Comparison of ENCODE assay signal across 9 cellular contexts in genomic region chr14:75831455-75831854, GRCh38.
DNase-seq lines count a peak whose midpoint lies in the region; ATAC-seq, FAIRE-seq and TF ChIP-seq lines count a peak whose summit lies in the region.
"Had no signal": no experiment of that assay in that cellular context is flagged by ENCODE, and none has a peak within 500 bp of the region (broad histone marks: within the 10 kb centered on the region; RNA-seq: fewer than 3 reads in every experiment).

No MANE protein-coding gene starts in this region.

- no peaks in the 10 kb centered on the region for H3K9me3 ChIP-seq in K562 (replicated peaks; ENCODE audit: control insufficient read depth, insufficient read depth, low read depth, low read length)
- no peaks in the 10 kb centered on the region for H3K9me3 ChIP-seq in BE2C

- peak; percentile 90 for ATAC-seq in K562
- ATAC-seq in HG03469 (IDR thresholded peaks at IDR 0.05; ENCODE audit: unreplicated experiment), result no peak

- peak overlapping the region; percentile 70 for H3K27ac ChIP-seq in HL-60 (replicated peaks)
- H3K27ac ChIP-seq in K562 (ENCODE audit: extremely low read depth, low read depth, low read length), result peak overlapping the region; percentile 76
- H3K27ac ChIP-seq: KMS-11 had no signal

- H3K27me3 ChIP-seq in HL-60 (ENCODE audit: insufficient read depth, poor library complexity, severe bottlenecking), result no peaks in the 10 kb centered on the region
- H3K27me3 ChIP-seq in K562 (ENCODE audit: control insufficient read depth in 2 of 2, insufficient read depth in 2 of 2, low read length in 2 of 2), result no peaks in the 10 kb centered on the region
- no peaks in the 10 kb centered on the region for H3K27me3 ChIP-seq in BE2C

- H3K4me1 ChIP-seq in K562 (replicated peaks in 1 of 2; ENCODE audit: control insufficient read depth in 2 of 2, insufficient read depth in 2 of 2, low read length in 2 of 2), result peaks cover 11 to 30% of the 10 kb centered on the region in 2 experiments
- peaks cover 6% of the 10 kb centered on the region for H3K4me1 ChIP-seq in BE2C

- peak overlapping the region in 1 of 2 experiments; percentile 70; a peak in 3 of 4 replicates for H3K9ac ChIP-seq in K562 (ENCODE audit: insufficient read depth in 1 of 2, low read depth in 2 of 2, low read length in 2 of 2)
- H3K9ac ChIP-seq: KMS-11 had no signal

- POLR2A ChIA-PET in K562 (lab: Yijun Ruan, JAX), result interaction anchor here (0.5 to 1.4 kb wide), 5 partner anchors 9 to 242 kb away, joined by 3 to 4 read pairs (median 3); no protein-coding TSS in a partner anchor

- H4K20me1 ChIP-seq in K562 (replicated peaks; ENCODE audit: control insufficient read depth, insufficient read depth, low read length), result no peaks in the 10 kb centered on the region

- TF ChIP-seq RAD21 in K562 (CRISPR knock-in tag; conservative IDR thresholded peaks at IDR 0.05 in 1 of 2, IDR thresholded peaks at IDR 0.05 in 1 of 2), result no peak

- H3K79me2 ChIP-seq in K562 (ENCODE audit: control insufficient read depth, insufficient read depth, low read length), result no peaks in the 10 kb centered on the region

- no peak for TF ChIP-seq CTCF in HL-60 (IDR thresholded peaks at IDR 0.05; ENCODE audit: insufficient read depth, low read length)
- TF ChIP-seq CTCF in K562 (IDR thresholded peaks at IDR 0.05 in 2 of 3, conservative IDR thresholded peaks at IDR 0.05 in 1 of 3; ENCODE audit: insufficient read depth in 2 of 3, low read depth in 1 of 3, low read length in 3 of 3), result no peak
- TF ChIP-seq CTCF in BE2C (IDR thresholded peaks at IDR 0.05; ENCODE audit: low read depth, low read length), result no peak

- H3K36me3 ChIP-seq in K562 (ENCODE audit: control insufficient read depth, insufficient read depth, low read length) (no peaks in the 10 kb centered on the region), BE2C (no peaks in the 10 kb centered on the region)

- peak overlapping the region; percentile 95 for H2AFZ ChIP-seq in K562 (ENCODE audit: low read depth, low read length)

- 2% methylated on average over 5 of the region's 5 CpGs for WGBS in K562 (ENCODE audit: insufficient coverage, low coverage, missing lambda C conversion rate)

- H3K9me1 ChIP-seq in K562 (ENCODE audit: control insufficient read depth, insufficient read depth, low read length), result no peaks in the 10 kb centered on the region

- DNase-seq in HL-60 (ENCODE audit: low read depth in 1 of 2, low spot score in 1 of 2) (peak; percentile 15 to 80), SHP77 treated with DMSO at 0.1 percent for 48 hours (lab: John Stamatoyannopoulos, UW) (peak; percentile 41), K562 (ENCODE audit: extremely low read depth in 1 of 4, low spot score in 3 of 4) (peak; percentile 50 to 85 (median 64)), myocyte (ENCODE audit: low read depth) (peak; percentile 78), A172 (ENCODE audit: low spot score) (no peak), BE2C (no peak), iPS-NIHi11 (ENCODE audit: low spot score) (no peak)

- CTCF ChIA-PET in K562 (lab: Yijun Ruan, JAX; ENCODE audit: low intra/inter-chr PET ratio), result no interaction called here

- peak overlapping the region; percentile 68 for H3K4me2 ChIP-seq in K562 (ENCODE audit: insufficient read depth, low read length)
- H3K4me2 ChIP-seq: KMS-11 had no signal

- no peak overlapping the region for H3K4me3 ChIP-seq in HL-60 (replicated peaks; ENCODE audit: insufficient read depth, low read length)
- no peak overlapping the region for H3K4me3 ChIP-seq in K562
- H3K4me3 ChIP-seq in BE2C (ENCODE audit: low read depth, low read length), result no peak overlapping the region

- peak; percentile 83 for FAIRE-seq in K562 (lab: Jason Lieb, UNC)

- intact Hi-C loops in K562 (cut with micrococcal nuclease), result no loop called here

- no peak for TF ChIP-seq EP300 in K562 (IDR thresholded peaks at IDR 0.05; ENCODE audit: low read length)

- no peak for TF ChIP-seq POLR2A in K562 (conservative IDR thresholded peaks at IDR 0.05)

- in situ Hi-C loops in K562 (cut with MboI), result no loop called here

- no TSS peak for BruUV-seq in K562 (replicated peaks; lab: Mats Ljungman, UMichigan)

TF ChIP-seq in K562, 482 proteins besides CTCF, POLR2A, EP300 and RAD21 (continues in another document):
- TF ChIP-seq MYC (IDR thresholded peaks at IDR 0.05; ENCODE audit: low read depth, low read length) (0 out of 2 replicates have a peak, but pooled peaks have one; percentile 37), MYC (CRISPR knock-in tag; IDR thresholded peaks at IDR 0.05; ENCODE audit: borderline replicate concordance, low read depth) (no peak), RFX1 (IDR thresholded peaks at IDR 0.05) (peak; percentile 50), ZBTB7A (IDR thresholded peaks at IDR 0.05; ENCODE audit: borderline replicate concordance, control insufficient read depth, low read depth, low read length) (peak; percentile 69; the same call in 1 of the 2 replicates), BMI1 (IDR thresholded peaks at IDR 0.05; ENCODE audit: low read length) (no peak), NEUROD1 (IDR thresholded peaks at IDR 0.05; ENCODE audit: borderline replicate concordance, low read depth, low read length, partially characterized antibody) (peak; percentile 29), ELF2 (CRISPR knock-in tag; IDR thresholded peaks at IDR 0.05) (0 out of 2 replicates have a peak, but pooled peaks have one; percentile 29), NFYB (IDR thresholded peaks at IDR 0.05; ENCODE audit: extremely low read depth, insufficient read length) (no peak), MAFK (IDR thresholded peaks at IDR 0.05; ENCODE audit: low read length) (peak; percentile 30; the same call in 1 of the 2 replicates)
- TF ChIP-seq, protein P1, sequence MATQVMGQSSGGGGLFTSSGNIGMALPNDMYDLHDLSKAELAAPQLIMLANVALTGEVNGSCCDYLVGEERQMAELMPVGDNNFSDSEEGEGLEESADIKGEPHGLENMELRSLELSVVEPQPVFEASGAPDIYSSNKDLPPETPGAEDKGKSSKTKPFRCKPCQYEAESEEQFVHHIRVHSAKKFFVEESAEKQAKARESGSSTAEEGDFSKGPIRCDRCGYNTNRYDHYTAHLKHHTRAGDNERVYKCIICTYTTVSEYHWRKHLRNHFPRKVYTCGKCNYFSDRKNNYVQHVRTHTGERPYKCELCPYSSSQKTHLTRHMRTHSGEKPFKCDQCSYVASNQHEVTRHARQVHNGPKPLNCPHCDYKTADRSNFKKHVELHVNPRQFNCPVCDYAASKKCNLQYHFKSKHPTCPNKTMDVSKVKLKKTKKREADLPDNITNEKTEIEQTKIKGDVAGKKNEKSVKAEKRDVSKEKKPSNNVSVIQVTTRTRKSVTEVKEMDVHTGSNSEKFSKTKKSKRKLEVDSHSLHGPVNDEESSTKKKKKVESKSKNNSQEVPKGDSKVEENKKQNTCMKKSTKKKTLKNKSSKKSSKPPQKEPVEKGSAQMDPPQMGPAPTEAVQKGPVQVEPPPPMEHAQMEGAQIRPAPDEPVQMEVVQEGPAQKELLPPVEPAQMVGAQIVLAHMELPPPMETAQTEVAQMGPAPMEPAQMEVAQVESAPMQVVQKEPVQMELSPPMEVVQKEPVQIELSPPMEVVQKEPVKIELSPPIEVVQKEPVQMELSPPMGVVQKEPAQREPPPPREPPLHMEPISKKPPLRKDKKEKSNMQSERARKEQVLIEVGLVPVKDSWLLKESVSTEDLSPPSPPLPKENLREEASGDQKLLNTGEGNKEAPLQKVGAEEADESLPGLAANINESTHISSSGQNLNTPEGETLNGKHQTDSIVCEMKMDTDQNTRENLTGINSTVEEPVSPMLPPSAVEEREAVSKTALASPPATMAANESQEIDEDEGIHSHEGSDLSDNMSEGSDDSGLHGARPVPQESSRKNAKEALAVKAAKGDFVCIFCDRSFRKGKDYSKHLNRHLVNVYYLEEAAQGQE (CRISPR knock-in tag; IDR thresholded peaks at IDR 0.05; ENCODE audit: low read depth), result no peak
- TF ChIP-seq, protein P2, sequence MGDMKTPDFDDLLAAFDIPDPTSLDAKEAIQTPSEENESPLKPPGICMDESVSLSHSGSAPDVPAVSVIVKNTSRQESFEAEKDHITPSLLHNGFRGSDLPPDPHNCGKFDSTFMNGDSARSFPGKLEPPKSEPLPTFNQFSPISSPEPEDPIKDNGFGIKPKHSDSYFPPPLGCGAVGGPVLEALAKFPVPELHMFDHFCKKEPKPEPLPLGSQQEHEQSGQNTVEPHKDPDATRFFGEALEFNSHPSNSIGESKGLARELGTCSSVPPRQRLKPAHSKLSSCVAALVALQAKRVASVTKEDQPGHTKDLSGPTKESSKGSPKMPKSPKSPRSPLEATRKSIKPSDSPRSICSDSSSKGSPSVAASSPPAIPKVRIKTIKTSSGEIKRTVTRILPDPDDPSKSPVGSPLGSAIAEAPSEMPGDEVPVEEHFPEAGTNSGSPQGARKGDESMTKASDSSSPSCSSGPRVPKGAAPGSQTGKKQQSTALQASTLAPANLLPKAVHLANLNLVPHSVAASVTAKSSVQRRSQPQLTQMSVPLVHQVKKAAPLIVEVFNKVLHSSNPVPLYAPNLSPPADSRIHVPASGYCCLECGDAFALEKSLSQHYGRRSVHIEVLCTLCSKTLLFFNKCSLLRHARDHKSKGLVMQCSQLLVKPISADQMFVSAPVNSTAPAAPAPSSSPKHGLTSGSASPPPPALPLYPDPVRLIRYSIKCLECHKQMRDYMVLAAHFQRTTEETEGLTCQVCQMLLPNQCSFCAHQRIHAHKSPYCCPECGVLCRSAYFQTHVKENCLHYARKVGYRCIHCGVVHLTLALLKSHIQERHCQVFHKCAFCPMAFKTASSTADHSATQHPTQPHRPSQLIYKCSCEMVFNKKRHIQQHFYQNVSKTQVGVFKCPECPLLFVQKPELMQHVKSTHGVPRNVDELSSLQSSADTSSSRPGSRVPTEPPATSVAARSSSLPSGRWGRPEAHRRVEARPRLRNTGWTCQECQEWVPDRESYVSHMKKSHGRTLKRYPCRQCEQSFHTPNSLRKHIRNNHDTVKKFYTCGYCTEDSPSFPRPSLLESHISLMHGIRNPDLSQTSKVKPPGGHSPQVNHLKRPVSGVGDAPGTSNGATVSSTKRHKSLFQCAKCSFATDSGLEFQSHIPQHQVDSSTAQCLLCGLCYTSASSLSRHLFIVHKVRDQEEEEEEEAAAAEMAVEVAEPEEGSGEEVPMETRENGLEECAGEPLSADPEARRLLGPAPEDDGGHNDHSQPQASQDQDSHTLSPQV (IDR thresholded peaks at IDR 0.05), result peak; percentile 54

Comparison
In these comparisons a context has a peak if more than half of its experiments do, and no peak if none do; other contexts are left out.
1. DNase-seq: peak in HL-60 (2 of 2), SHP77 treated with DMSO at 0.1 percent for 48 hours (single experiment), K562 (4 of 4) and myocyte (single experiment); none in A172 (single experiment), BE2C (single experiment) and iPS-NIHi11 (single experiment).